Comparison of ENCODE assay signal across 3 cellular contexts in the genomic region with DNA sequence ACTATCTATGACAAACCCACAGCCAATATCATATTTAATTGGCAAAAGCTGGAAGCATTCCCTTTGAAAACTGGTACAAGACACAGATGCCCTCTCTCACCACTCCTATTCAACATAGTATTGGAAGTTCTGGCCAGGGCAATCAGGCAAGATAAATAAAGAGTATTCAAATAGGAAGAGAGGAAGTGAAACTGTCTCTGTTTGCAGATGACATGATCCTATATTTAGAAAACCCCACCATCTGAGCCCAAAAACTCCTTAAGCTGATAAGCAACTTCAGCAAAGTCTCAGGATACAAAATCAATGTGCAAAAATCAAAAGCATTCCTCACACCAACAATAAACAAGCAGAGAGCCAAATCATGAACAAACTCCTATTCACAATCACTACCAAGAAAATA. TPM values are rescaled to one million over a fixed set of nuclear protein-coding genes. Genes with fewer than 3 reads are reported as not detected.
"Had no signal": no experiment of that assay in that cellular context is flagged by ENCODE, and none has a peak within 500 bp of the region (broad histone marks: within the 10 kb centered on the region; RNA-seq: fewer than 3 reads in every experiment).

No MANE protein-coding gene starts in this region.

RNA-seq across cellular contexts. Expression of a gene that starts 58.0 kb away (rescaled TPM):
- polyA plus RNA-seq: adrenal gland, K562, SK-N-SH had no signal
